8 cellular contexts compared by ENCODE assay signal in the genomic region with DNA sequence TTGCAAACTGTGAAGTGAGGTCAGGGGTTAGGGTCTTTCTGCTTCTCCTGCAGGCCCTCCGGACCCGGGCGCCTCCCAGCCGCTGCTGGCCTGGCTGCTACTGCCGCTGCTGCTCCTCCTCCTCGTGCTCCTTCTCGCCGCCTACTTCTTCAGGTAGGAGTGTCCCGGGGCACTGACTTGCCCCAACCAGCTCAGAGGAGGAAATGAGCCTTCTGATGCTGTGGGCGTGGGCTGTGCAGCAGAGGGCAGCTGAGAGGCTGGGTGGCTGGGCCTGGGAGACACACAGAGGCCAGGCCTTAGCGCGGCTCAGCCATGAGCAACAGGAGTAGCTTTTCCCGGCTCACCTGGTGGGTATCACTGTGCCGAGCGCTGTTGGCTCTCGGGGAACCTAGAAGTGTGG.
DNase-seq lines count a peak whose midpoint lies in the region; ATAC-seq and TF ChIP-seq lines count a peak whose summit lies in the region.

No MANE protein-coding gene starts in this region.

- no peaks in the 10 kb centered on the region for H3K27me3 Mint-ChIP-seq in activated naive CD4-positive, alpha-beta T cell treated with anti-CD3 and anti-CD28 coated beads for 36 hours (ENCODE audit: low read depth)

- CTCF ChIA-PET in activated naive CD4-positive, alpha-beta T cell treated with anti-CD3 and anti-CD28 coated beads for 36 hours (lab: Charles Lee) = interaction anchor here (0.5 to 10.3 kb wide), 7 partner anchors 11 to 141 kb away, joined by 3 to 74 read pairs (median 5); no protein-coding TSS in a partner anchor

- intact Hi-C loops in activated naive CD4-positive, alpha-beta T cell treated with anti-CD3 and anti-CD28 coated beads for 36 hours (cut with micrococcal nuclease) = loop anchor here (1.0 to 5.0 kb wide), 3 partner anchors 12 to 990 kb away; no protein-coding TSS in a partner anchor

- H3K4me3 Mint-ChIP-seq in activated naive CD4-positive, alpha-beta T cell treated with anti-CD3 and anti-CD28 coated beads for 36 hours = peak overlapping the region; percentile 84

- peak; percentile 96 for ATAC-seq in HG03025 (IDR thresholded peaks at IDR 0.05; ENCODE audit: low FRiP score, unreplicated experiment)

- H3K4me1 Mint-ChIP-seq in activated naive CD4-positive, alpha-beta T cell treated with anti-CD3 and anti-CD28 coated beads for 36 hours (ENCODE audit: low read depth) = peaks cover 44% of the 10 kb centered on the region

- peak; percentile 92 for DNase-seq in activated naive CD4-positive, alpha-beta T cell treated with anti-CD3 and anti-CD28 coated beads for 36 hours
- peak; percentile 46 for DNase-seq in iPS DF 4.7 (ENCODE audit: extremely low read depth, low spot score)
- peak; percentile 81 to 82 for DNase-seq in stimulated activated CD4-positive, alpha-beta T cell treated with anti-CD3 and anti-CD28 coated beads, Interleukin-15, amount 100 ng/mL, for 48 hours (ENCODE audit: low read depth in 2 of 2)
- no peak for DNase-seq in DMS 273 (lab: John Stamatoyannopoulos, UW; ENCODE audit: unreplicated experiment)
- no peak for DNase-seq in cerebellar nuclear complex (lab: John Stamatoyannopoulos, UW)

- peaks cover 17% of the 10 kb centered on the region for H3K36me3 Mint-ChIP-seq in activated naive CD4-positive, alpha-beta T cell treated with anti-CD3 and anti-CD28 coated beads for 36 hours (ENCODE audit: low read depth)

- H3K9me3 Mint-ChIP-seq in activated naive CD4-positive, alpha-beta T cell treated with anti-CD3 and anti-CD28 coated beads for 36 hours = no peaks in the 10 kb centered on the region

- H3K27ac Mint-ChIP-seq in activated naive CD4-positive, alpha-beta T cell treated with anti-CD3 and anti-CD28 coated beads for 36 hours = peak overlapping the region; percentile 95

- TF ChIP-seq POLR2A in GM18526 (IDR thresholded peaks at IDR 0.05; ENCODE audit: extremely low read depth, insufficient read length) (peak; percentile 72), Raji (IDR thresholded peaks at IDR 0.05; ENCODE audit: insufficient read depth, low read depth, low read length) (peak; percentile 64)

Comparison
In these comparisons a context has a peak if more than half of its experiments do, and no peak if none do; other contexts are left out.
1. DNase-seq: peak in activated naive CD4-positive, alpha-beta T cell treated with anti-CD3 and anti-CD28 coated beads for 36 hours (single experiment), iPS DF 4.7 (single experiment) and stimulated activated CD4-positive, alpha-beta T cell treated with anti-CD3 and anti-CD28 coated beads, Interleukin-15, amount 100 ng/mL, for 48 hours (2 of 2); none in DMS 273 (single experiment) and cerebellar nuclear complex (0 of 2).